9 cellular contexts compared by ENCODE assay signal in genomic region chr9:83537331-83538171, GRCh38. TPM values are rescaled to one million over a fixed set of nuclear protein-coding genes. Genes with fewer than 3 reads are reported as not detected.
DNase-seq lines count a peak whose midpoint lies in the region; ATAC-seq and TF ChIP-seq lines count a peak whose summit lies in the region.
"Had no signal": no experiment of that assay in that cellular context is flagged by ENCODE, and none has a peak within 500 bp of the region (broad histone marks: within the 10 kb centered on the region; RNA-seq: fewer than 3 reads in every experiment).

No MANE protein-coding gene starts in this region.

- WGBS in mesendoderm (ENCODE audit: extremely low coverage, insufficient coverage, low lambda C conversion rate), result no CpG with 5 or more reads among the region's 63 CpGs
- 16% methylated on average over 27 of the region's 63 CpGs; no CpG with 5 or more reads in 1 of the 2 donors for WGBS in transverse colon (ENCODE audit: low coverage in 1 of 2), 2 donors

- H2AK5ac ChIP-seq in mesendoderm (ENCODE audit: low read length), result no peak overlapping the region

- no peak overlapping the region for H3K4ac ChIP-seq in mesendoderm (ENCODE audit: low read depth, low read length)

- H3K79me1 ChIP-seq in mesendoderm (ENCODE audit: low read length), result no peaks in the 10 kb centered on the region

- H4K5ac ChIP-seq in mesendoderm (ENCODE audit: low read length), result no peak overlapping the region

- no peak overlapping the region for H2BK120ac ChIP-seq in mesendoderm (ENCODE audit: low read depth, low read length)

- no peaks in the 10 kb centered on the region for H3K79me2 ChIP-seq in mesendoderm (ENCODE audit: control insufficient read depth, insufficient read depth, low read length)

- ATAC-seq in stimulated activated memory B cell treated with anti-CD40 and anti-IgM and Interleukin-4, amounts not matched to agents 10 μg/mL and 1 μg/mL and 100 μg/mL, for 72 hours, result no peak
- ATAC-seq in GM18870 (IDR thresholded peaks at IDR 0.05; ENCODE audit: unreplicated experiment), result no peak

- H3K36me3 ChIP-seq in mesendoderm (ENCODE audit: control insufficient read depth, insufficient read depth, low read length) (no peaks in the 10 kb centered on the region), transverse colon (no peaks in the 10 kb centered on the region)

- H3K4me2 ChIP-seq in mesendoderm (ENCODE audit: low read length), result peak overlapping the region; percentile 59

- H3K4me3 Mint-ChIP-seq in stimulated activated memory B cell treated with anti-CD40 and anti-IgM and Interleukin-4, amounts not matched to agents 10 μg/mL and 1 μg/mL and 100 μg/mL, for 72 hours, result no peak overlapping the region

- H4K8ac ChIP-seq in mesendoderm (ENCODE audit: low read depth, low read length), result no peak overlapping the region

- H3K27ac ChIP-seq in mesendoderm (ENCODE audit: low read depth, low read length) (no peak overlapping the region), transverse colon (peak overlapping the region; percentile 43 to 78 (median 70))
- H3K27ac ChIP-seq: epithelial cell of prostate had no signal

- H3K27me3 Mint-ChIP-seq in stimulated activated memory B cell treated with anti-CD40 and anti-IgM and Interleukin-4, amounts not matched to agents 10 μg/mL and 1 μg/mL and 100 μg/mL, for 72 hours, result peaks cover 36% of the 10 kb centered on the region

- no peaks in the 10 kb centered on the region for H3K9me3 Mint-ChIP-seq in stimulated activated memory B cell treated with anti-CD40 and anti-IgM and Interleukin-4, amounts not matched to agents 10 μg/mL and 1 μg/mL and 100 μg/mL, for 72 hours

- H3K4me3 ChIP-seq in mesendoderm (ENCODE audit: low read length) (peak overlapping the region; percentile 12), transverse colon (peak overlapping the region; percentile 35 to 61 (median 43))

- H3K56ac ChIP-seq in mesendoderm (ENCODE audit: low read length), result peak overlapping the region; percentile 72

- in situ Hi-C loops in transverse colon (cut with MboI; ENCODE audit: low pct_ligation_motif_present in 1 of 4, low pct_unique_long_range_greater_than_20kb in 1 of 4, low sequenced_read_pairs in 3 of 4), result loop anchor here in 1 of 4 donors (25.0 kb wide), 1 partner anchor 200 kb away; no protein-coding TSS in a partner anchor

- no peak overlapping the region for H2BK5ac ChIP-seq in mesendoderm (ENCODE audit: low read length)

- H3K27me3 ChIP-seq in mesendoderm (ENCODE audit: insufficient read depth, low read length, poor library complexity) (peaks cover 4% of the 10 kb centered on the region), transverse colon (peaks cover 30% of the 10 kb centered on the region)

- peaks cover 11% of the 10 kb centered on the region for H3K4me1 Mint-ChIP-seq in stimulated activated memory B cell treated with anti-CD40 and anti-IgM and Interleukin-4, amounts not matched to agents 10 μg/mL and 1 μg/mL and 100 μg/mL, for 72 hours

- peak; percentile 12 for DNase-seq in NCI-H146 (lab: John Stamatoyannopoulos, UW)
- DNase-seq in NCI-H146 treated with DMSO at 0.1 percent for 48 hours (lab: John Stamatoyannopoulos, UW; ENCODE audit: unreplicated experiment), result no peak
- peak; percentile 6 for DNase-seq in dermis blood vessel endothelial cell
- peak; percentile 29 for DNase-seq in mesendoderm
- DNase-seq in transverse colon, result no peak
- DNase-seq in NCI-H1048 (lab: John Stamatoyannopoulos, UW), result no peak

- no peak for TF ChIP-seq EP300 in transverse colon (IDR thresholded peaks at IDR 0.05; ENCODE audit: low read depth)

- H3K27ac Mint-ChIP-seq in stimulated activated memory B cell treated with anti-CD40 and anti-IgM and Interleukin-4, amounts not matched to agents 10 μg/mL and 1 μg/mL and 100 μg/mL, for 72 hours, result no peak overlapping the region

- TF ChIP-seq CTCF in transverse colon (IDR thresholded peaks at IDR 0.05), result no peak

- no peaks in the 10 kb centered on the region for H3K4me1 ChIP-seq in mesendoderm (ENCODE audit: control insufficient read depth, low read depth, low read length)
- peaks cover 0 to 15% (median 8%) of the 10 kb centered on the region in 4 donors for H3K4me1 ChIP-seq in transverse colon

- no peaks in the 10 kb centered on the region for H3K36me3 Mint-ChIP-seq in stimulated activated memory B cell treated with anti-CD40 and anti-IgM and Interleukin-4, amounts not matched to agents 10 μg/mL and 1 μg/mL and 100 μg/mL, for 72 hours

- intact Hi-C loops in transverse colon (cut with DNase I; ENCODE audit: low total_unique reads), result no loop called here

- H2BK15ac ChIP-seq in mesendoderm (replicated peaks; ENCODE audit: low read depth), result no peak overlapping the region

- no peak for TF ChIP-seq POLR2A in transverse colon (IDR thresholded peaks at IDR 0.05)

- H3K9ac ChIP-seq in mesendoderm (ENCODE audit: low read length), result peak overlapping the region; percentile 36

- H3K23ac ChIP-seq in mesendoderm (ENCODE audit: low read length), result no peak overlapping the region

- no peaks in the 10 kb centered on the region for H3K9me3 ChIP-seq in transverse colon

- no peak overlapping the region for H3K18ac ChIP-seq in mesendoderm (ENCODE audit: low read length)

RNA-seq across cellular contexts. Expression of gene FRMD3, which starts 0.7 kb away (rescaled TPM):
- total RNA-seq in dermis blood vessel endothelial cell, result 3.7 and 6.1 TPM in 2 replicates
- polyA plus RNA-seq in mesendoderm (2013, experiment 1 of 2), result 0.11 TPM
- polyA plus RNA-seq in mesendoderm (2013, experiment 2 of 2), result 0.21 TPM
- 10 to 100 TPM in 3 of 4 donors, 1 to 10 TPM in 1; 5.8 to 37.0 (median 18.1) TPM for total RNA-seq in transverse colon

Comparison
In these comparisons a context has a peak if more than half of its experiments do, and no peak if none do; other contexts are left out.
1. DNase-seq: peak in NCI-H146 (single experiment), dermis blood vessel endothelial cell (single experiment) and mesendoderm (single experiment); none in NCI-H146 treated with DMSO at 0.1 percent for 48 hours (single experiment), transverse colon (single experiment) and NCI-H1048 (single experiment).